In the genomic region with DNA sequence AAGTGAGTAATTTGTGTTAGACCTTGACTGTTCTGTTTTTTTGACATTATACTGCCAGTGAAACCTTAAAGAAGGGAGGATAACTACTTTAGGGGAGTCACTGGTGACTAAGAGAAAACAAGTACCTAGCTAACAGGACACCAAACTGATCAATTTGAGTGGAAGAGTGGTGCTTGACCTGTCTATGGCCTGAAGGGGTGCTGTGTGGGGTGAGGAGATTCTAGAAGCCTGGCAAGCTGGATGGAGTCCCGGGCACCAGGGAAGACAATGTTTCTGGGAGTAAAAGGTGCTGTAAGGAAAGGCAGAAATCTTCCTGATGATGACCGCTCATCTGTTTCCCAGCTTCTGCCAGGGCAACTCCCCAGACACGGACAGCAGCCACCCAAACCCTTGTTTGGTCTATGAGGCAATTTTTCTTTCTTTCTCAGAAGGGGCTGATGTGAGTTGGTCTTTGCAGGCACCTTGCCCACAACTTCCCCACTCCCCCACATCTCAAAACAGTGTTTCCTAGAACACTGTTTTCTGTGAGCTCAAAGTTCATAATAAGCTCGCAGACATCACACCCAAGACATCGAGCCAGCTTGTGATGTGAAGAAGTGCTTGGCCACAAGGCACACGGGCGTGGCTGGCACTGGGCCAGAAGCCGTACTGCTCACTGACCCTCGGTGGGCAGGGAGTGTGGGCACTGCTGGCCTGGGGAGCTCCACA, we compare ENCODE assay signal across 7 cellular contexts. TPM values are rescaled to one million over a fixed set of nuclear protein-coding genes. Genes with fewer than 3 reads are reported as not detected.
DNase-seq lines count a peak whose midpoint lies in the region; TF ChIP-seq lines count a peak whose summit lies in the region.

No MANE protein-coding gene starts in this region.

- H3K36me3 ChIP-seq in ascending aorta, result no peaks in the 10 kb centered on the region

- DNase-seq in activated CD4-positive, alpha-beta T cell treated with anti-CD3 and anti-CD28 coated beads, Interleukin-2, amount 10 ng/mL, durations not matched to agents 24 days and 14 days, result peak; percentile 81
- DNase-seq in glomerular visceral epithelial cell (ENCODE audit: extremely low spot score), result peak; percentile 41
- peak; percentile 29 to 51 for DNase-seq in stimulated activated CD8-positive, alpha-beta memory T cell treated with anti-CD3 and anti-CD28 coated beads, Interleukin-7, amount 100 ng/mL, for 48 hours (ENCODE audit: extremely low read depth in 1 of 2, low read depth in 1 of 2)
- DNase-seq in nucleus accumbens (lab: John Stamatoyannopoulos, UW), result no peak
- DNase-seq in NOMO-1 treated with dmso at 0.1 percent for 144 hours (lab: John Stamatoyannopoulos, UW; ENCODE audit: unreplicated experiment), result no peak
- DNase-seq in ascending aorta (ENCODE audit: low spot score in 2 of 2), result no peak

- peak overlapping the region; percentile 93 for H3K27ac Mint-ChIP-seq in activated CD4-positive, alpha-beta T cell treated with anti-CD3 and anti-CD28 coated beads, Interleukin-2, amount 10 ng/mL, durations not matched to agents 24 days and 14 days

- TF ChIP-seq CTCF in ascending aorta (IDR thresholded peaks at IDR 0.05), result no peak

- H3K9me3 Mint-ChIP-seq in activated CD4-positive, alpha-beta T cell treated with anti-CD3 and anti-CD28 coated beads, Interleukin-2, amount 10 ng/mL, durations not matched to agents 24 days and 14 days, result no peaks in the 10 kb centered on the region

- no peak for TF ChIP-seq RAD21 in Ishikawa (IDR thresholded peaks at IDR 0.05; ENCODE audit: low read depth)

- H3K4me3 Mint-ChIP-seq in activated CD4-positive, alpha-beta T cell treated with anti-CD3 and anti-CD28 coated beads, Interleukin-2, amount 10 ng/mL, durations not matched to agents 24 days and 14 days, result peak overlapping the region; percentile 78

- no peaks in the 10 kb centered on the region for H3K27me3 ChIP-seq in ascending aorta

- H3K36me3 Mint-ChIP-seq in activated CD4-positive, alpha-beta T cell treated with anti-CD3 and anti-CD28 coated beads, Interleukin-2, amount 10 ng/mL, durations not matched to agents 24 days and 14 days (ENCODE audit: low read depth), result peaks cover 14% of the 10 kb centered on the region

- no peak overlapping the region for H3K27ac ChIP-seq in ascending aorta

- no peak for TF ChIP-seq EP300 in Ishikawa (IDR thresholded peaks at IDR 0.05; ENCODE audit: borderline replicate concordance)

- H3K27me3 Mint-ChIP-seq in activated CD4-positive, alpha-beta T cell treated with anti-CD3 and anti-CD28 coated beads, Interleukin-2, amount 10 ng/mL, durations not matched to agents 24 days and 14 days, result no peaks in the 10 kb centered on the region

- no peak overlapping the region for H3K4me3 ChIP-seq in ascending aorta

- H3K4me1 ChIP-seq in ascending aorta, result peaks cover 0 to 12% of the 10 kb centered on the region in 2 donors

- peaks cover 72% of the 10 kb centered on the region for H3K4me1 Mint-ChIP-seq in activated CD4-positive, alpha-beta T cell treated with anti-CD3 and anti-CD28 coated beads, Interleukin-2, amount 10 ng/mL, durations not matched to agents 24 days and 14 days

- intact Hi-C loops in activated CD4-positive, alpha-beta T cell treated with anti-CD3 and anti-CD28 coated beads, Interleukin-2, amount 10 ng/mL, durations not matched to agents 24 days and 14 days (cut with micrococcal nuclease), result loop anchor here (1.0 to 10.0 kb wide), 10 partner anchors 26 to 835 kb away; a partner anchor contains a TSS
- intact Hi-C loops in ascending aorta (cut with DNase I), result loop anchor here (5.0 kb wide), 1 partner anchor 213 kb away; a partner anchor contains a TSS

- no peaks in the 10 kb centered on the region for H3K9me3 ChIP-seq in ascending aorta

TF ChIP-seq in Ishikawa, 13 proteins besides CTCF, POLR2A, EP300 and RAD21:
- TF ChIP-seq CREB1 (IDR thresholded peaks at IDR 0.05; ENCODE audit: low read depth) (no peak), YY1 (IDR thresholded peaks at IDR 0.05; ENCODE audit: low read depth) (no peak), ZBTB7A (IDR thresholded peaks at IDR 0.05; ENCODE audit: low read depth) (no peak), TCF12 (IDR thresholded peaks at IDR 0.05; ENCODE audit: low read depth) (0 out of 2 replicates have a peak, but pooled peaks have one; percentile 10), NFIC (IDR thresholded peaks at IDR 0.05) (peak; percentile 73; the same call in 1 of the 2 replicates)
- TF ChIP-seq, protein P1, sequence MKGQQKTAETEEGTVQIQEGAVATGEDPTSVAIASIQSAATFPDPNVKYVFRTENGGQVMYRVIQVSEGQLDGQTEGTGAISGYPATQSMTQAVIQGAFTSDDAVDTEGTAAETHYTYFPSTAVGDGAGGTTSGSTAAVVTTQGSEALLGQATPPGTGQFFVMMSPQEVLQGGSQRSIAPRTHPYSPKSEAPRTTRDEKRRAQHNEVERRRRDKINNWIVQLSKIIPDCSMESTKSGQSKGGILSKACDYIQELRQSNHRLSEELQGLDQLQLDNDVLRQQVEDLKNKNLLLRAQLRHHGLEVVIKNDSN (IDR thresholded peaks at IDR 0.05), result no peak
- TF ChIP-seq, protein P2, sequence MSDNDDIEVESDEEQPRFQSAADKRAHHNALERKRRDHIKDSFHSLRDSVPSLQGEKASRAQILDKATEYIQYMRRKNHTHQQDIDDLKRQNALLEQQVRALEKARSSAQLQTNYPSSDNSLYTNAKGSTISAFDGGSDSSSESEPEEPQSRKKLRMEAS (IDR thresholded peaks at IDR 0.05), result no peak; the same call in 1 of the 2 replicates
TF ChIP-seq in Ishikawa: peak in this region for 2.

RNA-seq across cellular contexts. Expression of a gene that starts 4.6 kb away (rescaled TPM):
- 7.6 and 8.0 TPM in 2 replicates for total RNA-seq in activated CD4-positive, alpha-beta T cell treated with anti-CD3 and anti-CD28 coated beads, Interleukin-2, amount 10 ng/mL, durations not matched to agents 24 days and 14 days
- total RNA-seq in ascending aorta, result not detected

Comparison
In these comparisons a context has a peak if more than half of its experiments do, and no peak if none do; other contexts are left out.
1. DNase-seq: peak in activated CD4-positive, alpha-beta T cell treated with anti-CD3 and anti-CD28 coated beads, Interleukin-2, amount 10 ng/mL, durations not matched to agents 24 days and 14 days (single experiment), glomerular visceral epithelial cell (single experiment) and stimulated activated CD8-positive, alpha-beta memory T cell treated with anti-CD3 and anti-CD28 coated beads, Interleukin-7, amount 100 ng/mL, for 48 hours (2 of 2); none in nucleus accumbens (0 of 56), NOMO-1 treated with dmso at 0.1 percent for 144 hours (single experiment) and ascending aorta (0 of 2).